Comparison of ENCODE assay signal across 31 cellular contexts in the genomic region with DNA sequence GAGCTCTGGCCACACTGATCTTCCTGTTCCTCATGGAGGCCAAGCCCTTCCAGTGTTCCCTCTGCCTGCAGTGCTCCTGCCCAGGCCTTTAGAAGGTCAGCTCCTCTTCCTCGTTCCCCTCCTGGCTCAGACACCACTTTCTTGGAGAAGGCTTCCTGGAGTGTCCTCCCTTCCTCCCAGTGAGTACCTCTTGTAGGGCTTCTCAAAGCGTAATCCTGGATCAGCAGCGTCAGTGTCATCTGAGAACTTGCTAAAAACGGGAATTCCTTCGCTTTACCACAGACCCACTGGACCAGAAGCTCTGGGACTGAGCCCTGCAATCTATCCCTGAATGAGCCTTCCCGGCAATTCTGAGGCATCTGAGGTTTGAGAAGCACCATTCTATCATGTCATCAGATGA.
"Had no signal": no experiment of that assay in that cellular context is flagged by ENCODE, and none has a peak within 500 bp of the region (broad histone marks: within the 10 kb centered on the region; RNA-seq: fewer than 3 reads in every experiment).

No MANE protein-coding gene starts in this region.

- H3K27me3 ChIP-seq: body of pancreas, cardiac muscle cell, colonic mucosa, dorsolateral prefrontal cortex, gastrocnemius medialis, right atrium auricular region, suprapubic skin, upper lobe of right lung had no signal

- H3K36me3 ChIP-seq: cardiac muscle cell, colonic mucosa, gastrocnemius medialis, right atrium auricular region, stomach, suprapubic skin, tibial artery, upper lobe of right lung had no signal

- DNase-seq: activated CD4-positive, alpha-beta memory T cell treated with anti-CD3 and anti-CD28 coated beads, Interleukin-2, amount 10 ng/mL, durations not matched to agents 7 days and 5 days; activated CD4-positive, alpha-beta T cell treated with anti-CD3 and anti-CD28 coated beads for 1 hour; activated CD4-positive, alpha-beta T cell treated with anti-CD3 and anti-CD28 coated beads, Interleukin-2, amount 10 ng/mL, durations not matched to agents 7 days and 5 days; activated T-cell treated with anti-CD3 and anti-CD28 coated beads, Interleukin-2, amount 50 U/mL, for 4 hours; aorta; body of pancreas; cerebellar nuclear complex; colonic mucosa; dorsolateral prefrontal cortex; effector memory CD4-positive, alpha-beta T cell; gastrocnemius medialis; left cardiac atrium; mammary epithelial cell; naive B cell; nucleus accumbens; stimulated activated CD4-positive, alpha-beta T cell treated with anti-CD3 and anti-CD28 coated beads, Interleukin-1b, Interleukin-23, amount 100 ng/mL, for 48 hours; stimulated activated naive B cell treated with anti-CD40 and anti-IgM and Interleukin-4, amounts not matched to agents 10 μg/mL and 1 μg/mL and 100 μg/mL, for 72 hours; stomach; T-helper 9 cell; tibial artery; upper lobe of right lung had no signal

- H2AFZ ChIP-seq: parathyroid adenoma had no signal

- H3K36me3 Mint-ChIP-seq: activated naive CD4-positive, alpha-beta T cell treated with anti-CD3 and anti-CD28 coated beads, Interleukin-2, amount 50 U/mL, for 72 hours; mesothelial cell of epicardium; naive B cell; stimulated activated naive B cell treated with anti-CD40 and anti-IgM and Interleukin-4, amounts not matched to agents 10 μg/mL and 1 μg/mL and 100 μg/mL, for 72 hours; WTC11 had no signal

- H3K4me2 ChIP-seq: smooth muscle cell had no signal

- H3K4me3 ChIP-seq: body of pancreas, cardiac muscle cell, colonic mucosa, dorsolateral prefrontal cortex, gastrocnemius medialis, right atrium auricular region, smooth muscle cell, stomach, suprapubic skin, tibial artery, upper lobe of right lung had no signal

- H3K9me3 Mint-ChIP-seq: activated CD4-positive, alpha-beta memory T cell treated with anti-CD3 and anti-CD28 coated beads, Interleukin-2, amount 10 ng/mL, durations not matched to agents 7 days and 5 days; activated CD4-positive, alpha-beta T cell treated with anti-CD3 and anti-CD28 coated beads, Interleukin-2, amount 10 ng/mL, durations not matched to agents 7 days and 5 days; activated naive CD4-positive, alpha-beta T cell treated with anti-CD3 and anti-CD28 coated beads, Interleukin-2, amount 50 U/mL, for 72 hours; activated T-cell treated with anti-CD3 and anti-CD28 coated beads, Interleukin-2, amount 50 U/mL, for 4 hours; activated T-helper 2 cell treated with anti-CD3 and anti-CD28 coated beads, Interferon-gamma antibody, Interleukin-2, Interleukin-4, amounts not matched to agents 10 μg/mL and 5 μg/mL and 100 μg/mL, durations not matched to agents 14 hours and 24 hours and 36 hours; mesothelial cell of epicardium; stimulated activated naive B cell treated with anti-CD40 and anti-IgM and Interleukin-4, amounts not matched to agents 10 μg/mL and 1 μg/mL and 100 μg/mL, for 72 hours; T-helper 1 cell treated with Interleukin-12 subunit alpha and Interleukin-12 subunit beta and Interleukin-4 antibody, amounts not matched to agents 30 μg/mL and 1 μg/mL, for 36 hours; WTC11 had no signal

- H3K9me3 ChIP-seq: body of pancreas, colonic mucosa, gastrocnemius medialis, right atrium auricular region, stomach, suprapubic skin, tibial artery, upper lobe of right lung had no signal

- ATAC-seq: activated naive CD4-positive, alpha-beta T cell treated with anti-CD3 and anti-CD28 coated beads, Interleukin-2, amount 50 U/mL, for 72 hours; activated T-cell treated with anti-CD3 and anti-CD28 coated beads, Interleukin-2, amount 50 U/mL, for 4 hours; body of pancreas; gastrocnemius medialis; left cardiac atrium; stimulated activated naive B cell treated with anti-CD40 and anti-IgM and Interleukin-4, amounts not matched to agents 10 μg/mL and 1 μg/mL and 100 μg/mL, for 72 hours; upper lobe of right lung; WTC11 had no signal

- H3K79me2 ChIP-seq: parathyroid adenoma had no signal

- H3K4me3 Mint-ChIP-seq: activated CD4-positive, alpha-beta memory T cell treated with anti-CD3 and anti-CD28 coated beads, Interleukin-2, amount 10 ng/mL, durations not matched to agents 7 days and 5 days; activated CD4-positive, alpha-beta T cell treated with anti-CD3 and anti-CD28 coated beads, Interleukin-2, amount 10 ng/mL, durations not matched to agents 7 days and 5 days; activated T-cell treated with anti-CD3 and anti-CD28 coated beads, Interleukin-2, amount 50 U/mL, for 4 hours; mesothelial cell of epicardium; naive B cell; stimulated activated naive B cell treated with anti-CD40 and anti-IgM and Interleukin-4, amounts not matched to agents 10 μg/mL and 1 μg/mL and 100 μg/mL, for 72 hours; T-helper 1 cell treated with Interleukin-12 subunit alpha and Interleukin-12 subunit beta and Interleukin-4 antibody, amounts not matched to agents 30 μg/mL and 1 μg/mL, for 36 hours; WTC11 had no signal

- H3K27ac Mint-ChIP-seq: activated CD4-positive, alpha-beta memory T cell treated with anti-CD3 and anti-CD28 coated beads, Interleukin-2, amount 10 ng/mL, durations not matched to agents 7 days and 5 days; activated CD4-positive, alpha-beta T cell treated with anti-CD3 and anti-CD28 coated beads, Interleukin-2, amount 10 ng/mL, durations not matched to agents 7 days and 5 days; activated naive CD4-positive, alpha-beta T cell treated with anti-CD3 and anti-CD28 coated beads, Interleukin-2, amount 50 U/mL, for 72 hours; activated T-helper 2 cell treated with anti-CD3 and anti-CD28 coated beads, Interferon-gamma antibody, Interleukin-2, Interleukin-4, amounts not matched to agents 10 μg/mL and 5 μg/mL and 100 μg/mL, durations not matched to agents 14 hours and 24 hours and 36 hours; mesothelial cell of epicardium; naive B cell; stimulated activated naive B cell treated with anti-CD40 and anti-IgM and Interleukin-4, amounts not matched to agents 10 μg/mL and 1 μg/mL and 100 μg/mL, for 72 hours; T-helper 1 cell treated with Interleukin-12 subunit alpha and Interleukin-12 subunit beta and Interleukin-4 antibody, amounts not matched to agents 30 μg/mL and 1 μg/mL, for 36 hours had no signal

- H3K27ac ChIP-seq: body of pancreas, colonic mucosa, dorsolateral prefrontal cortex, gastrocnemius medialis, parathyroid adenoma, right atrium auricular region, stomach, suprapubic skin, tibial artery, upper lobe of right lung had no signal
